ENCODE assay signal across 9 cellular contexts in the genomic region with DNA sequence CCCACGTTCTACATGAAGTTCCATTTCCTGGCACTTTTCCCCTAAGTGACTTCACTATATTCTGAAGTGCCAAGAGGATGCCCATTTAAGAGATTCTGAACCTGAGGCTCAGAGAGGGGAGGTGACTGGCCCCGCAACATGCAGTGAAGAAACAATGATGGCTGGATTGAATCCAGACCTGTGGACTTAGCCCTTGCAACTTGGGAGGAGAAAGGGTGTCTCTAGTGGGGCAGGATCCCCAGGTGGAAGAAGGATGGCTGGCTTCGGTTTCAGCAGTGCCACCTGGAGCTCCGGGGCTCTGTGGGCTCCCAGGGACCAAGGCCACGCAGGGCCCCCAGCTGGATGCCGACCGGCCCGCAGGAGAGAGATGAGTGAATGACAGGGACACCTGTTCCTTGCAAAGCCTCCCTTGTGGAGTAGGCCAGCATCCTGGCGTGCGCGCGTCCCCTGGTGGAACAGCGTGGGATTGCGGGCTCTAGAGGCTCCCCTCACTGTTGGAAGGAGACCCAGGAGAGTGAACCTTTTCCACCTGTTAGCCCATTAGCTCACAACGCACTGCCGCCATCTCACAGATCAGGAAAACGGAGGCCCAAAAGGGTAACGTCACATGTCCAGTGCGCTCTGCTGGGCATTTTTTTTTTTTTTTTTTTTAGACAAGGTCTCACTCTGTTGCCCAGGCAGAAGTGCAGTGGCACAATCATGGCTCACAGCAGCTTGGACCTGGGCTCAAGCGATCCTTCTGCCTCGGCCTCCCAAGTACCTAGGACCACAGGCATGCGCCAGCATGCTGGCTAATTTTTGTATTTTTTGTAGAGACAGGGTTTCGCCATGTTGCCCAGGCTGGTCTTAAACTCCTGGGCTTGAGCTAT.
DNase-seq lines count a peak whose midpoint lies in the region; ATAC-seq and TF ChIP-seq lines count a peak whose summit lies in the region.
"Had no signal": no experiment of that assay in that cellular context is flagged by ENCODE, and none has a peak within 500 bp of the region (broad histone marks: within the 10 kb centered on the region; RNA-seq: fewer than 3 reads in every experiment).

No MANE protein-coding gene starts in this region.

- no peaks in the 10 kb centered on the region for H3K36me3 ChIP-seq in kidney epithelial cell (ENCODE audit: control insufficient read depth, insufficient read depth, low read length)
- H3K36me3 ChIP-seq: BLaER1 had no signal

- no peak overlapping the region for H3K27ac ChIP-seq in VCaP
- H3K27ac ChIP-seq: BLaER1 had no signal

- peak overlapping the region in 3 of 5 experiments; percentile 37 to 74 (median 51) for H3K27ac Mint-ChIP-seq in brain

- H3K36me3 Mint-ChIP-seq in brain = no peaks in the 10 kb centered on the region

- H3K27me3 ChIP-seq in kidney epithelial cell (ENCODE audit: control insufficient read depth, insufficient read depth, low read length) = no peaks in the 10 kb centered on the region
- H3K27me3 ChIP-seq: BLaER1 had no signal

- no peaks in the 10 kb centered on the region for H3K27me3 Mint-ChIP-seq in brain

- H3K4me3 Mint-ChIP-seq in brain = no peak overlapping the region

- H3K4me3 ChIP-seq in kidney epithelial cell (ENCODE audit: low read depth, low read length) = no peak overlapping the region
- H3K4me3 ChIP-seq: BLaER1 had no signal

- peaks cover 36% of the 10 kb centered on the region for H3K4me1 Mint-ChIP-seq in brain

- no peaks in the 10 kb centered on the region for H3K9me3 Mint-ChIP-seq in brain

- DNase-seq in NCI-H1436 (lab: John Stamatoyannopoulos, UW) = peak; percentile 75
- DNase-seq in NCI-H1436 treated with DMSO at 0.1 percent for 48 hours (lab: John Stamatoyannopoulos, UW) = no peak
- peak; percentile 26 for DNase-seq in NCI-H128 (lab: John Stamatoyannopoulos, UW; ENCODE audit: unreplicated experiment)
- DNase-seq in kidney epithelial cell (ENCODE audit: low read depth) = no peak
- peak; percentile 82 for DNase-seq in stimulated activated CD4-positive, alpha-beta T cell treated with anti-CD3 and anti-CD28 coated beads, Interleukin-4, amount 100 ng/mL, for 24 hours

- TF ChIP-seq CTCF in VCaP (conservative IDR thresholded peaks at IDR 0.05) (peak; percentile 96), brain (conservative IDR thresholded peaks at IDR 0.05) (peak; percentile 80 to 91), kidney epithelial cell (IDR thresholded peaks at IDR 0.05; ENCODE audit: insufficient read depth, low read length, poor library complexity, severe bottlenecking) (peak; percentile 99)

- ATAC-seq in GM18909 (IDR thresholded peaks at IDR 0.05; ENCODE audit: poor library complexity, unreplicated experiment) = no peak

Comparison
In these comparisons a context has a peak if more than half of its experiments do, and no peak if none do; other contexts are left out.
1. DNase-seq: peak in NCI-H1436 (single experiment), NCI-H128 (single experiment) and stimulated activated CD4-positive, alpha-beta T cell treated with anti-CD3 and anti-CD28 coated beads, Interleukin-4, amount 100 ng/mL, for 24 hours (single experiment); none in NCI-H1436 treated with DMSO at 0.1 percent for 48 hours (single experiment) and kidney epithelial cell (single experiment).
2. Peak in every context shown above with its lines, with median percentiles within 50 percentile points of each other: CTCF ChIP-seq.